In the genomic region with DNA sequence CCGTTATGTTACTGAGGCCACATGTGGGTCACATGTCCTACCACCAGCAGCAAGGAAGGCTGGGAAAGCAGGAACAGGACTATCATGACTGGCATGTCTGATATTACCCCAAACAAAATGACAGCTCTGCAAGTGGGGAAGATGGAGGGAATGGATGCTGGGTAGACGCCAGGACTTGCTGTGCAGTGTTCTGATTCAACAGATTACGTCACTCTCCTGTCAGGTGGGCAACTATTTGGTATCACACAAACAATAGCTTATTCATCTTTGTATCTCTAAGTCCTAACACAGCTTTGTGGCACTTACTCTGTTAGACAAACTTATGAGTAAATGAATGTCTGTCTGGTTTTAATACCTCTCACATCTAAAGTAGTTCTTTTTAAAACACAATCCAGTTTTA, we compare ENCODE assay signal across 24 cellular contexts.
DNase-seq lines count a peak whose midpoint lies in the region; FAIRE-seq and TF ChIP-seq lines count a peak whose summit lies in the region.
"Had no signal": no experiment of that assay in that cellular context is flagged by ENCODE, and none has a peak within 500 bp of the region (broad histone marks: within the 10 kb centered on the region; RNA-seq: fewer than 3 reads in every experiment).

No MANE protein-coding gene starts in this region.

- H3K79me2 ChIP-seq in trophoblast cell (ENCODE audit: control insufficient read depth, insufficient read depth, low read length, poor library complexity) = no peaks in the 10 kb centered on the region

- no peak overlapping the region for H3K18ac ChIP-seq in trophoblast cell (ENCODE audit: low read length)

- H2AFZ ChIP-seq in trophoblast cell (ENCODE audit: insufficient read depth, low read length, poor library complexity) = no peak overlapping the region
- H2AFZ ChIP-seq: GM23248 had no signal

- no peak overlapping the region for H2BK5ac ChIP-seq in trophoblast cell (ENCODE audit: low read depth, low read length, poor library complexity)

- no peak overlapping the region for H4K8ac ChIP-seq in trophoblast cell (ENCODE audit: low read depth, low read length)

- no peaks in the 10 kb centered on the region for H3K36me3 ChIP-seq in trophoblast cell (ENCODE audit: control insufficient read depth in 1 of 2, insufficient read depth in 2 of 2, low read length in 2 of 2)
- H3K36me3 ChIP-seq in Peyer's patch = no peaks in the 10 kb centered on the region
- H3K36me3 ChIP-seq: SJCRH30 had no signal

- no CpG with 5 or more reads among the region's 3 CpGs for WGBS in trophoblast cell (ENCODE audit: extremely low coverage, insufficient coverage, insufficient read length)

- H3K4ac ChIP-seq in trophoblast cell (ENCODE audit: low read depth, low read length) = no peak overlapping the region

- H3K9ac ChIP-seq in trophoblast cell (ENCODE audit: low read length) = no peak overlapping the region
- H3K9ac ChIP-seq: GM23248 had no signal

- no peak overlapping the region for H4K12ac ChIP-seq in trophoblast cell (ENCODE audit: low read depth, low read length)

- TF ChIP-seq CTCF in D721Med (IDR thresholded peaks at IDR 0.05; ENCODE audit: insufficient read depth, missing control alignments) = no peak
- TF ChIP-seq CTCF in Peyer's patch (IDR thresholded peaks at IDR 0.05) = no peak

- no peak overlapping the region for H2BK120ac ChIP-seq in trophoblast cell (ENCODE audit: insufficient read depth, low read length, poor library complexity)

- DNase-seq in D721Med (ENCODE audit: insufficient read length, low spot score) (no peak), M059J (ENCODE audit: low read depth) (peak; percentile 14), cerebellum (ENCODE audit: low spot score) (peak; percentile 19), trophoblast cell (no peak), Peyer's patch (no peak), SIG-M5 treated with dmso at 0.1 percent for 504 hours (lab: John Stamatoyannopoulos, UW; ENCODE audit: unreplicated experiment) (no peak), dermis blood vessel endothelial cell (no peak)
- DNase-seq: CD4-positive, CD25-positive, alpha-beta regulatory T cell; DMS79; GM23248; H9; HFFc6; IMR-90; Karpas-422; NCI-H1417; NCI-H1694 treated with DMSO at 0.1 percent for 48 hours; NCI-H2081 treated with DMSO at 0.1 percent for 48 hours; NCI-H2171 treated with DMSO at 0.1 percent for 48 hours; NCI-H446; NK-92 treated with Interleukin-12 subunit alpha and Interleukin-12 subunit beta, amount 100 ng/mL, for 24 hours; SJCRH30; T-helper 1 cell had no signal

- H3K79me1 ChIP-seq in trophoblast cell (ENCODE audit: low read length) = no peaks in the 10 kb centered on the region

- H3K14ac ChIP-seq in trophoblast cell (ENCODE audit: low read length) = no peak overlapping the region

- no peak overlapping the region for H2BK12ac ChIP-seq in trophoblast cell (ENCODE audit: low read length)

- H3K9me3 ChIP-seq in trophoblast cell (ENCODE audit: insufficient read depth, low read depth, low read length) (no peaks in the 10 kb centered on the region), Peyer's patch (no peaks in the 10 kb centered on the region)
- H3K9me3 ChIP-seq: SJCRH30 had no signal

- H3K4me3 ChIP-seq in trophoblast cell (ENCODE audit: low read depth, low read length) (no peak overlapping the region), Peyer's patch (no peak overlapping the region)
- H3K4me3 ChIP-seq: GM12878, GM23248, SJCRH30 had no signal

- peak; percentile 21 for FAIRE-seq in D721Med (lab: Jason Lieb, UNC)
- FAIRE-seq: GM12878 had no signal

- H3K23ac ChIP-seq in trophoblast cell (ENCODE audit: low read length) = peak overlapping the region; percentile 74

- no peak overlapping the region for H4K91ac ChIP-seq in trophoblast cell (ENCODE audit: low read depth, low read length)

- H3K27ac ChIP-seq in trophoblast cell (ENCODE audit: low read depth, low read length) (no peak overlapping the region), Peyer's patch (no peak overlapping the region)
- H3K27ac ChIP-seq: GM23248, HL-60, SJCRH30 had no signal

- no peak overlapping the region for H2AK5ac ChIP-seq in trophoblast cell (ENCODE audit: low read length)

- no peak overlapping the region for H3K4me2 ChIP-seq in trophoblast cell (ENCODE audit: low read length)

- no peak for TF ChIP-seq POLR2A in Peyer's patch (IDR thresholded peaks at IDR 0.05)

- no peaks in the 10 kb centered on the region for H3K27me3 ChIP-seq in trophoblast cell (ENCODE audit: insufficient read depth, low read length)
- no peaks in the 10 kb centered on the region for H3K27me3 ChIP-seq in Peyer's patch
- H3K27me3 ChIP-seq: SJCRH30 had no signal

- H3K4me1 ChIP-seq in trophoblast cell (ENCODE audit: control insufficient read depth in 1 of 2, insufficient read depth in 2 of 2, low read length in 2 of 2) (no peaks in the 10 kb centered on the region), Peyer's patch (peaks cover 0 to 4% (median 0%) of the 10 kb centered on the region in 4 donors)
- H3K4me1 ChIP-seq: SJCRH30 had no signal

Comparison
In these comparisons a context has a peak if more than half of its experiments do, and no peak if none do; other contexts are left out.
1. DNase-seq: peak in M059J (single experiment) and cerebellum (single experiment); none in D721Med (single experiment), trophoblast cell (0 of 2), Peyer's patch (0 of 3), SIG-M5 treated with dmso at 0.1 percent for 504 hours (single experiment) and dermis blood vessel endothelial cell (single experiment).